In the genomic region with DNA sequence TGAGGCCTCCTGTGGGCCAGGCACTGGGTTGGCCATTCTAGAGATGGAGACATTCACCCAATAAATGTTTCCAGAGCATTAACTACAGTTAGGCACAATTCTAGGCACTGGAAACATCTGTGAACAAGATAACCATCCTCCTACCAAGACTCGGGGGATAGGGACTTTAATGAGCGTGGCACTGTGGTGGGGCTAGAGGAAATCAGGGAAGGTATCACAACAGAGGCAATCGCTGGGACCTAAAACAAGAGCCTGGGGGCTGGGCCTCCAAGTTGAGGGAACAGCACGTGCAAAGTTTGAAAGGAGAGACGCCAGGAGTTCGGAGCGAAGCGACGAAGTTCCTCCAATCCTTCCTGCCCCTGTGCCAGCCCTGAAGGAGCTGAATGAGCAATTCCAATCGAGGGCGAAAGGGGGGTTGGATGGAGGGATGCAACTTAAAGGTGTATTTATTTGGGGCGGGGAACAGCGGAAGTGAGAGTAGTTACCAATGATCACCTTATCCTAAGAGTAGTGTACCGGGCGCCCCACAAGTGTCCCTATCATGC, we compare ENCODE assay signal across 9 cellular contexts. TPM values are rescaled to one million over a fixed set of nuclear protein-coding genes. Genes with fewer than 3 reads are reported as not detected.
A peak's percentile ranks its signal among the peaks of the same experiment; 100 is the strongest.
DNase-seq lines count a peak whose midpoint lies in the region; ATAC-seq and TF ChIP-seq lines count a peak whose summit lies in the region.
"Had no signal": no experiment of that assay in that cellular context is flagged by ENCODE, and none has a peak within 500 bp of the region (broad histone marks: within the 10 kb centered on the region; RNA-seq: fewer than 3 reads in every experiment).

No MANE protein-coding gene starts in this region.

- H3K9me2 ChIP-seq in hepatocyte (replicated peaks; ENCODE audit: insufficient read depth), result no peaks in the 10 kb centered on the region

- peaks cover 11% of the 10 kb centered on the region for H3K4me1 ChIP-seq in hepatocyte (ENCODE audit: insufficient read depth)

- peak overlapping the region; percentile 75 for H3K27ac ChIP-seq in VCaP
- peak overlapping the region; percentile 58 for H3K27ac ChIP-seq in hepatocyte

- H3K4me2 ChIP-seq in hepatocyte, result peak overlapping the region; percentile 98

- no peak for DNase-seq in T-helper 2 cell treated with Interferon-gamma antibody and Interleukin-4, amounts not matched to agents 5 μg/mL and 100 μg/mL, for 36 hours (ENCODE audit: low spot score)
- DNase-seq in T-helper 2 cell (no peak), hepatocyte (ENCODE audit: low spot score) (peak; percentile 43), RPMI8226 (no peak), COR-L47 (lab: John Stamatoyannopoulos, UW) (no peak)
- no peak for DNase-seq in stimulated activated naive B cell treated with anti-CD40 and anti-IgM and Interleukin-4, amounts not matched to agents 10 μg/mL and 1 μg/mL and 100 μg/mL, for 72 hours

- H4K20me1 ChIP-seq in hepatocyte (ENCODE audit: insufficient read depth, poor library complexity, severe bottlenecking), result no peaks in the 10 kb centered on the region

- ATAC-seq in stimulated activated naive B cell treated with anti-CD40 and anti-IgM and Interleukin-4, amounts not matched to agents 10 μg/mL and 1 μg/mL and 100 μg/mL, for 72 hours (replicated peaks), result peak; percentile 24 to 38
- ATAC-seq in HG02798 (IDR thresholded peaks at IDR 0.05; ENCODE audit: poor library complexity, unreplicated experiment), result no peak

- H3K79me2 ChIP-seq in hepatocyte, result peaks cover 26% of the 10 kb centered on the region

- no peaks in the 10 kb centered on the region for H3K9me3 Mint-ChIP-seq in T-helper 2 cell treated with Interferon-gamma antibody and Interleukin-4, amounts not matched to agents 5 μg/mL and 100 μg/mL, for 36 hours
- no peaks in the 10 kb centered on the region for H3K9me3 Mint-ChIP-seq in stimulated activated naive B cell treated with anti-CD40 and anti-IgM and Interleukin-4, amounts not matched to agents 10 μg/mL and 1 μg/mL and 100 μg/mL, for 72 hours

- H2AFZ ChIP-seq in hepatocyte, result no peak overlapping the region

- H3K4me3 Mint-ChIP-seq in T-helper 2 cell treated with Interferon-gamma antibody and Interleukin-4, amounts not matched to agents 5 μg/mL and 100 μg/mL, for 36 hours, result peak overlapping the region; percentile 97
- peak overlapping the region; percentile 90 to 94 for H3K4me3 Mint-ChIP-seq in stimulated activated naive B cell treated with anti-CD40 and anti-IgM and Interleukin-4, amounts not matched to agents 10 μg/mL and 1 μg/mL and 100 μg/mL, for 72 hours

- TF ChIP-seq CTCF in VCaP (conservative IDR thresholded peaks at IDR 0.05), result no peak
- TF ChIP-seq CTCF in hepatocyte (IDR thresholded peaks at IDR 0.05; ENCODE audit: poor library complexity), result no peak

- no peak overlapping the region for H3K4me3 ChIP-seq in hepatocyte

- WGBS in hepatocyte (ENCODE audit: low lambda C conversion rate, missing lambda C conversion rate), result 41% methylated on average over 15 of the region's 15 CpGs

- H3K27me3 Mint-ChIP-seq in T-helper 2 cell treated with Interferon-gamma antibody and Interleukin-4, amounts not matched to agents 5 μg/mL and 100 μg/mL, for 36 hours (ENCODE audit: low read depth), result no peaks in the 10 kb centered on the region
- no peaks in the 10 kb centered on the region for H3K27me3 Mint-ChIP-seq in stimulated activated naive B cell treated with anti-CD40 and anti-IgM and Interleukin-4, amounts not matched to agents 10 μg/mL and 1 μg/mL and 100 μg/mL, for 72 hours

- peak overlapping the region; percentile 98 for H3K27ac Mint-ChIP-seq in T-helper 2 cell treated with Interferon-gamma antibody and Interleukin-4, amounts not matched to agents 5 μg/mL and 100 μg/mL, for 36 hours
- H3K27ac Mint-ChIP-seq in stimulated activated naive B cell treated with anti-CD40 and anti-IgM and Interleukin-4, amounts not matched to agents 10 μg/mL and 1 μg/mL and 100 μg/mL, for 72 hours, result peak overlapping the region; percentile 94

- peaks cover 23% of the 10 kb centered on the region for H3K4me1 Mint-ChIP-seq in T-helper 2 cell treated with Interferon-gamma antibody and Interleukin-4, amounts not matched to agents 5 μg/mL and 100 μg/mL, for 36 hours (ENCODE audit: low read depth)
- peaks cover 38 to 44% of the 10 kb centered on the region in 2 donors for H3K4me1 Mint-ChIP-seq in stimulated activated naive B cell treated with anti-CD40 and anti-IgM and Interleukin-4, amounts not matched to agents 10 μg/mL and 1 μg/mL and 100 μg/mL, for 72 hours

- no peaks in the 10 kb centered on the region for H3K36me3 ChIP-seq in hepatocyte (replicated peaks; ENCODE audit: insufficient read depth, low read depth)

- peaks cover 39% of the 10 kb centered on the region for H3K36me3 Mint-ChIP-seq in T-helper 2 cell treated with Interferon-gamma antibody and Interleukin-4, amounts not matched to agents 5 μg/mL and 100 μg/mL, for 36 hours (ENCODE audit: low read depth)
- H3K36me3 Mint-ChIP-seq in stimulated activated naive B cell treated with anti-CD40 and anti-IgM and Interleukin-4, amounts not matched to agents 10 μg/mL and 1 μg/mL and 100 μg/mL, for 72 hours, result peaks cover 38 to 56% of the 10 kb centered on the region in 2 donors

- no peaks in the 10 kb centered on the region for H3K27me3 ChIP-seq in hepatocyte

- no peaks in the 10 kb centered on the region for H3K9me3 ChIP-seq in hepatocyte (ENCODE audit: low read depth)

RNA-seq across cellular contexts. Expression of a gene that starts 0.8 kb away (rescaled TPM):
- total RNA-seq in hepatocyte, result 13.6 and 18.2 TPM in 2 replicates
- 32.6 and 40.4 TPM in 2 replicates for polyA plus RNA-seq in hepatocyte

RNA-seq across cellular contexts. Expression of a gene that starts 7.1 kb away (rescaled TPM):
- total RNA-seq in hepatocyte, result 41.4 and 53.2 TPM in 2 replicates
- 55.9 and 62.9 TPM in 2 replicates for polyA plus RNA-seq in hepatocyte

RNA-seq across cellular contexts. Expression of a gene that starts 17.9 kb away (rescaled TPM):
- total RNA-seq in hepatocyte, result 7.3 and 12.4 TPM in 2 replicates
- polyA plus RNA-seq in hepatocyte, result 2.7 and 12.1 TPM in 2 replicates
- total RNA-seq: Daoy had no signal

RNA-seq across cellular contexts. Expression of a gene that starts 35.4 kb away (rescaled TPM):
- 2.8 TPM in 2 replicates for total RNA-seq in hepatocyte
- 0.63 and 1.7 TPM in 2 replicates for polyA plus RNA-seq in hepatocyte
- total RNA-seq: Daoy had no signal

RNA-seq across cellular contexts. Expression of a gene that starts 49.3 kb away (rescaled TPM):
- 0.07 and 0.16 TPM in 2 replicates for total RNA-seq in hepatocyte
- polyA plus RNA-seq in hepatocyte, result 0.04 TPM in 1 of 2 replicates, not detected in the other
- total RNA-seq: Daoy had no signal
